8 cellular contexts compared by ENCODE assay signal in the genomic region with DNA sequence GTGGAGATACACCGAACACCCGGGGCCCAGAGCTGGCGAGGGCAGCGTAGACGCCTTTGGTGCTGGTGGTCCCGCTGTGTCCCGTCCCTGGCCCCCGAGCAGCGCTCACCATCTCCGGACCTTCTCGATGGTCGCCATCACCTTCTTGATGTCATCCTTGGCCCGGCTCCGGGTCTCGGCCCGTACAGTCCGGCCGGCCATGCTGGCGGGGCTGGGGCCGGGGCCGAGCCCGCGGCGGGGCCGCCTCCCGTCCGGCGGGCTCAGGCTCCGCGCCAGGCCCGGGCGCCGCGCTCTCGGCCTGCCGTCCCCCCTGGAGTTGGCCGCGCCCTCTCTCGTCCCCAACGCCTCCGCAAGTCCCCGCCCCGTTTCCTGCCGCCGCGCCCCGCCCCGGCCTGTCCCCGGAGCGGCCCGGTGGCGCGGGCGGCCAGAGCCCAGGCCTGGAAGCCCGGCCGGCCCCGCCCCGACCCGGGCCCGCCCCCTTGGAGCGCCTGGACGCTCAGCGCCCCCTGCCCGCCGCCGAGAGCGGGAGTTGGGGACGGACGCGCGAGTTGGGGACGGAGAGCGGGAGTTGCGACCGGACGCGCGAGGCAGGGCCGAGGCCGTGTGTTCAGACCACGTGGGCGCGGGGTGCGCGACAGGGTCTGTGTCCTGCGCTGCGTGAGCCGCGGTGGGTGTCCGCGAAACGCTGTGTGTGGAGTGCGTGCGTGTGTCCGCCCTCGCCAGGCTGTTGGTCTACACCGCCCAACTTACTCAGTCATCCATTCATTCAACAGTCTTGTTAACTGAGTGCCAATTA. TPM values are rescaled to one million over a fixed set of nuclear protein-coding genes. Genes with fewer than 3 reads are reported as not detected.
DNase-seq lines count a peak whose midpoint lies in the region; ATAC-seq and TF ChIP-seq lines count a peak whose summit lies in the region.

A gene (minus strand): TSS at position 334 of the 796 bp plus-strand sequence. CDS start 133 bp downstream, at position 201.

- peak; percentile 82 for TF ChIP-seq CTCF in 22Rv1 (IDR thresholded peaks at IDR 0.05)
- TF ChIP-seq CTCF in VCaP (conservative IDR thresholded peaks at IDR 0.05): peak; percentile 60
- TF ChIP-seq CTCF in breast epithelium (IDR thresholded peaks at IDR 0.05): peak; percentile 11 to 20 (median 19)
- peak; percentile 34 for TF ChIP-seq CTCF in smooth muscle cell (IDR thresholded peaks at IDR 0.05; ENCODE audit: borderline replicate concordance, insufficient read depth, poor library complexity, severe bottlenecking)

- peak within 1 kb of the TSS; percentile 84 for H3K9ac ChIP-seq in smooth muscle cell (ENCODE audit: low read depth)

- H3K27me3 ChIP-seq in breast epithelium (no peaks in the 10 kb centered on the region), smooth muscle cell (ENCODE audit: low read depth) (no peaks in the 10 kb centered on the region)

- no peak for TF ChIP-seq POLR2A in breast epithelium (IDR thresholded peaks at IDR 0.05)

- peak within 1 kb of the TSS; percentile 72 for H2AFZ ChIP-seq in smooth muscle cell (ENCODE audit: low read depth)

- H3K27ac ChIP-seq in 22Rv1: peak within 1 kb of the TSS; percentile 94
- H3K27ac ChIP-seq in VCaP: peak within 1 kb of the TSS; percentile 70
- peak within 1 kb of the TSS; percentile 98 to 99 for H3K27ac ChIP-seq in breast epithelium
- peak within 1 kb of the TSS; percentile 98 for H3K27ac ChIP-seq in smooth muscle cell (ENCODE audit: low read depth)

- H3K4me3 ChIP-seq in breast epithelium (peak within 1 kb of the TSS; percentile 79 to 82 (median 81)), smooth muscle cell (peak within 1 kb of the TSS; percentile 86)

- peak; percentile 41 for DNase-seq in NCI-H2107 treated with DMSO at 0.1 percent for 48 hours (lab: John Stamatoyannopoulos, UW; ENCODE audit: unreplicated experiment)
- peak; percentile 87 to 89 for DNase-seq in breast epithelium (ENCODE audit: low spot score in 2 of 2)
- DNase-seq in iPS-NIHi7 (ENCODE audit: extremely low spot score): peak; percentile 90
- peak; percentile 83 for DNase-seq in smooth muscle cell (lab: John Stamatoyannopoulos, UW; ENCODE audit: unreplicated experiment)

- intact Hi-C loops in breast epithelium (cut with DNase I; ENCODE audit: low total_unique reads): no loop called here

- ATAC-seq in GM18498 (IDR thresholded peaks at IDR 0.05; ENCODE audit: unreplicated experiment) (peak; percentile 84), HG02943 (IDR thresholded peaks at IDR 0.05; ENCODE audit: low read depth, unreplicated experiment) (peak; percentile 64)

- H4K20me1 ChIP-seq in smooth muscle cell (ENCODE audit: low read depth): no peaks in the 10 kb centered on the region

- H3K36me3 ChIP-seq in breast epithelium (no peaks in the 10 kb centered on the region), smooth muscle cell (ENCODE audit: low read depth) (no peaks in the 10 kb centered on the region)

- peaks cover 25% of the 10 kb centered on the region for H3K79me2 ChIP-seq in smooth muscle cell (ENCODE audit: low read depth)

- H3K4me2 ChIP-seq in smooth muscle cell: peak within 1 kb of the TSS; percentile 95

- H3F3A ChIP-seq in smooth muscle cell (ENCODE audit: low read depth): peaks cover 20% of the 10 kb centered on the region

- H3K9me3 ChIP-seq in breast epithelium (no peaks in the 10 kb centered on the region), smooth muscle cell (replicated peaks; ENCODE audit: low read depth) (no peaks in the 10 kb centered on the region)

- WGBS in smooth muscle cell (ENCODE audit: low lambda C conversion rate): 2% methylated on average over 72 of the region's 97 CpGs

- H3K4me1 ChIP-seq in breast epithelium: peaks cover 0 to 3% of the 10 kb centered on the region in 2 donors
- H3K4me1 ChIP-seq in smooth muscle cell (ENCODE audit: low read depth): peaks cover 20% of the 10 kb centered on the region

RNA-seq across cellular contexts. Expression of the gene that starts here (rescaled TPM):
- 10 to 100 TPM; 29.4 to 47.2 (median 36.2) TPM for total RNA-seq in breast epithelium
- total RNA-seq in smooth muscle cell: 27.8 and 34.2 TPM in 2 replicates
- 68.1 and 76.1 TPM in 2 replicates for polyA plus RNA-seq in smooth muscle cell

Comparison
In these comparisons a context has a peak if more than half of its experiments do, and no peak if none do; other contexts are left out.
1. Peak in every context shown above with its lines: DNase-seq, ATAC-seq, H3K4me3 ChIP-seq and H3K27ac ChIP-seq.
2. CTCF ChIP-seq: peak in every context shown above with its lines; median percentile 82 in 22Rv1; 60 in VCaP; 34 in smooth muscle cell; 19 in breast epithelium.